15 cellular contexts compared by ENCODE assay signal in the genomic region with DNA sequence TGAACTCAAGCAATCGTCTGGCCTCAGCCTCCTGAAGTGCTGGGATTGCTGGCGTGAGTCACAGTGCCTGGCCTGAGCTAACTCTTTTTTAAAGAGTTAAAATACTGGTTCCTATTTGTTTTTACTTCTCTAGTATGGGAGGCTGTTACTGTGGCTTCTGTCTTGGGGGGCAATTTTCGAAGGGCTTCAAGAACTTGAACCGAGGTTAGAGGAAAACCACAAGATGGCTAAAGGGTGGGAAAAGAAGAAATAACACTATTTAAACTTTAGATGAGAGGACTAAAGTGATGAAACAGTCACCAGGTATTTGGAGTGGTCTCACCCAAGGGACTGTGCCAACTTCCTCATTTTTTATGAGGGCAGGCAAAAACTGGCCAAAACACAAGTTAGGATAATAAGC. TPM values are rescaled to one million over a fixed set of nuclear protein-coding genes. Genes with fewer than 3 reads are reported as not detected.
A peak's percentile ranks its signal among the peaks of the same experiment; 100 is the strongest.
DNase-seq lines count a peak whose midpoint lies in the region; ATAC-seq and TF ChIP-seq lines count a peak whose summit lies in the region.
"Had no signal": no experiment of that assay in that cellular context is flagged by ENCODE, and none has a peak within 500 bp of the region (broad histone marks: within the 10 kb centered on the region; RNA-seq: fewer than 3 reads in every experiment).

No MANE protein-coding gene starts in this region.

- H3K36me3 Mint-ChIP-seq in activated CD4-positive, alpha-beta memory T cell treated with anti-CD3 and anti-CD28 coated beads, Interleukin-2, amount 10 ng/mL, durations not matched to agents 7 days and 5 days (ENCODE audit: low read depth) = no peaks in the 10 kb centered on the region
- H3K36me3 Mint-ChIP-seq: activated naive CD8-positive, alpha-beta T cell treated with anti-CD3 and anti-CD28 coated beads, Interleukin-2, amount 10 ng/mL, durations not matched to agents 7 days and 5 days had no signal

- POLR2A ChIA-PET in PC-3 (lab: Charles Lee; ENCODE audit: unreplicated experiment) = interaction anchor here (0.5 to 0.7 kb wide), 4 partner anchors 10 to 93 kb away, joined by 3 to 6 read pairs (median 4); no protein-coding TSS in a partner anchor
- POLR2A ChIA-PET in activated CD4-positive, alpha-beta memory T cell treated with anti-CD3 and anti-CD28 coated beads, Interleukin-2, amount 10 ng/mL, durations not matched to agents 7 days and 5 days (lab: Charles Lee) = no interaction called here

- no peak for TF ChIP-seq POLR2A in upper lobe of left lung (IDR thresholded peaks at IDR 0.05)

- BruUV-seq in PC-3 (replicated peaks; lab: Mats Ljungman, UMichigan) = no TSS peak

- peak; percentile 15 for ATAC-seq in PC-3
- ATAC-seq in foreskin keratinocyte = peak; percentile 35
- ATAC-seq in upper lobe of left lung (ENCODE audit: low FRiP score in 2 of 2) = peak; percentile 35 to 83
- no peak for ATAC-seq in omental fat pad (ENCODE audit: low FRiP score)
- ATAC-seq: activated CD4-positive, CD25-positive, alpha-beta regulatory T cell treated with anti-CD3 and anti-CD28 coated beads, Interleukin-2, amount 50 U/mL, for 24 hours; pancreas had no signal

- no peaks in the 10 kb centered on the region for H3K4me1 Mint-ChIP-seq in activated CD4-positive, alpha-beta memory T cell treated with anti-CD3 and anti-CD28 coated beads, Interleukin-2, amount 10 ng/mL, durations not matched to agents 7 days and 5 days
- H3K4me1 Mint-ChIP-seq: activated naive CD8-positive, alpha-beta T cell treated with anti-CD3 and anti-CD28 coated beads, Interleukin-2, amount 10 ng/mL, durations not matched to agents 7 days and 5 days had no signal

- H3K27me3 Mint-ChIP-seq in activated CD4-positive, alpha-beta memory T cell treated with anti-CD3 and anti-CD28 coated beads, Interleukin-2, amount 10 ng/mL, durations not matched to agents 7 days and 5 days = peaks cover 19% of the 10 kb centered on the region

- DNase-seq in SIG-M5 treated with dmso at 0.1 percent for 504 hours (lab: John Stamatoyannopoulos, UW; ENCODE audit: unreplicated experiment) = peak; percentile 11
- DNase-seq in SIG-M5 (lab: John Stamatoyannopoulos, UW) = no peak
- DNase-seq in PC-3 = peak; percentile 84
- peak; percentile 76 to 89 for DNase-seq in foreskin keratinocyte
- DNase-seq in upper lobe of left lung = peak in 1 of 2 donors; percentile 71
- no peak for DNase-seq in activated CD4-positive, alpha-beta memory T cell treated with anti-CD3 and anti-CD28 coated beads, Interleukin-2, amount 10 ng/mL, durations not matched to agents 7 days and 5 days
- no peak for DNase-seq in NCI-H1105 treated with DMSO at 0.1 percent for 48 hours (lab: John Stamatoyannopoulos, UW)
- no peak for DNase-seq in omental fat pad (ENCODE audit: low spot score)
- DNase-seq: activated CD8-positive, alpha-beta memory T cell treated with anti-CD3 and anti-CD28 coated beads, Interleukin-2, amount 50 U/mL, for 4 hours; activated naive CD8-positive, alpha-beta T cell treated with anti-CD3 and anti-CD28 coated beads, Interleukin-2, amount 10 ng/mL, durations not matched to agents 7 days and 5 days; cortex of kidney; midbrain; pancreas; stimulated activated CD4-positive, alpha-beta T cell treated with anti-CD3 and anti-CD28 coated beads, Interleukin-12 subunit alpha, Interleukin-12 subunit beta, amount 100 ng/mL, for 4 hours had no signal

- H3K4me2 ChIP-seq in PC-3 (ENCODE audit: low read length) = peak overlapping the region; percentile 72

- no peak overlapping the region for H3K27ac Mint-ChIP-seq in activated CD4-positive, alpha-beta memory T cell treated with anti-CD3 and anti-CD28 coated beads, Interleukin-2, amount 10 ng/mL, durations not matched to agents 7 days and 5 days
- H3K27ac Mint-ChIP-seq: activated naive CD8-positive, alpha-beta T cell treated with anti-CD3 and anti-CD28 coated beads, Interleukin-2, amount 10 ng/mL, durations not matched to agents 7 days and 5 days had no signal

- no peak for TF ChIP-seq CTCF in PC-3 (conservative IDR thresholded peaks at IDR 0.05; ENCODE audit: low read depth, low read length)
- no peak for TF ChIP-seq CTCF in foreskin keratinocyte (conservative IDR thresholded peaks at IDR 0.05)
- no peak for TF ChIP-seq CTCF in upper lobe of left lung (IDR thresholded peaks at IDR 0.05)
- no peak for TF ChIP-seq CTCF in omental fat pad (IDR thresholded peaks at IDR 0.05)

- no peaks in the 10 kb centered on the region for H3K9me3 ChIP-seq in PC-3 (ENCODE audit: low read length)
- no peaks in the 10 kb centered on the region for H3K9me3 ChIP-seq in upper lobe of left lung
- H3K9me3 ChIP-seq: pancreas had no signal

- peak in 1 of 4 donors; percentile 72 for TF ChIP-seq EP300 in upper lobe of left lung (IDR thresholded peaks at IDR 0.05)

- no peaks in the 10 kb centered on the region for H3K27me3 ChIP-seq in PC-3 (ENCODE audit: low read length)
- no peaks in the 10 kb centered on the region for H3K27me3 ChIP-seq in foreskin keratinocyte
- no peaks in the 10 kb centered on the region for H3K27me3 ChIP-seq in upper lobe of left lung
- H3K27me3 ChIP-seq: pancreas had no signal

- 35 to 57% methylated on average over 4 of the region's 4 CpGs for WGBS in upper lobe of left lung, 2 donors

- peaks cover 78% of the 10 kb centered on the region for H3K4me1 ChIP-seq in PC-3 (ENCODE audit: insufficient read depth, low read length)
- H3K4me1 ChIP-seq in foreskin keratinocyte = peaks cover 68% of the 10 kb centered on the region
- peaks cover 0 to 10% (median 5%) of the 10 kb centered on the region in 4 donors for H3K4me1 ChIP-seq in upper lobe of left lung

- H3K27ac ChIP-seq in PC-3 (ENCODE audit: low read length) = peak overlapping the region; percentile 89
- H3K27ac ChIP-seq in foreskin keratinocyte = peak overlapping the region; percentile 86
- H3K27ac ChIP-seq in upper lobe of left lung = peak overlapping the region in 2 of 4 donors; percentile 11 to 13
- H3K27ac ChIP-seq: pancreas had no signal

- H2AFZ ChIP-seq in PC-3 (ENCODE audit: low read length) = no peak overlapping the region

- intact Hi-C loops in PC-3 (cut with micrococcal nuclease) = no loop called here

- peaks cover 88% of the 10 kb centered on the region for H3K79me2 ChIP-seq in PC-3 (ENCODE audit: low read length)

- H3K9ac ChIP-seq in PC-3 (ENCODE audit: low read length) = peak overlapping the region; percentile 43

- no peak overlapping the region for H3K4me3 Mint-ChIP-seq in activated CD4-positive, alpha-beta memory T cell treated with anti-CD3 and anti-CD28 coated beads, Interleukin-2, amount 10 ng/mL, durations not matched to agents 7 days and 5 days
- H3K4me3 Mint-ChIP-seq: activated naive CD8-positive, alpha-beta T cell treated with anti-CD3 and anti-CD28 coated beads, Interleukin-2, amount 10 ng/mL, durations not matched to agents 7 days and 5 days had no signal

- CTCF ChIA-PET in PC-3 (lab: Charles Lee) = interaction anchor here (0.6 kb wide), 1 partner anchor 83 kb away, joined by 4 read pairs; no protein-coding TSS in a partner anchor
- CTCF ChIA-PET in activated CD4-positive, alpha-beta memory T cell treated with anti-CD3 and anti-CD28 coated beads, Interleukin-2, amount 10 ng/mL, durations not matched to agents 7 days and 5 days (lab: Charles Lee) = no interaction called here

- H3F3A ChIP-seq in PC-3 (ENCODE audit: low read length, unreplicated experiment) = peaks cover 29% of the 10 kb centered on the region

- no peaks in the 10 kb centered on the region for H3K9me3 Mint-ChIP-seq in activated CD4-positive, alpha-beta memory T cell treated with anti-CD3 and anti-CD28 coated beads, Interleukin-2, amount 10 ng/mL, durations not matched to agents 7 days and 5 days
- H3K9me3 Mint-ChIP-seq: activated naive CD8-positive, alpha-beta T cell treated with anti-CD3 and anti-CD28 coated beads, Interleukin-2, amount 10 ng/mL, durations not matched to agents 7 days and 5 days had no signal

- H3K9me2 ChIP-seq in PC-3 (replicated peaks; ENCODE audit: low read length) = no peaks in the 10 kb centered on the region

- 0 out of 2 replicates have a peak overlapping the region, but pooled peaks have one; percentile 6 for H3K4me3 ChIP-seq in PC-3 (ENCODE audit: low read length)
- H3K4me3 ChIP-seq in upper lobe of left lung = no peak overlapping the region
- H3K4me3 ChIP-seq: pancreas had no signal

- no peaks in the 10 kb centered on the region for H4K20me1 ChIP-seq in PC-3 (ENCODE audit: low read length)

- H3K36me3 ChIP-seq in PC-3 (ENCODE audit: low read depth, low read length) (peaks cover 13% of the 10 kb centered on the region; the same call in 1 of the 2 replicates), upper lobe of left lung (no peaks in the 10 kb centered on the region)
- H3K36me3 ChIP-seq: pancreas had no signal

RNA-seq across cellular contexts. Expression of a gene that starts 17.8 kb away (rescaled TPM):
- total RNA-seq in PC-3 (2014; rRNA removed) = 109 and 118 TPM in 2 replicates
- total RNA-seq in foreskin keratinocyte = 147 and 157 TPM in 2 replicates
- 26.7 and 30.7 TPM in 2 replicates for polyA plus RNA-seq in foreskin keratinocyte
- total RNA-seq in upper lobe of left lung = 100 to 1,000 TPM in 1 of 6 donors, 10 to 100 TPM in 5; 32.4 to 114 (median 82.2) TPM
- total RNA-seq in activated CD4-positive, alpha-beta memory T cell treated with anti-CD3 and anti-CD28 coated beads, Interleukin-2, amount 10 ng/mL, durations not matched to agents 7 days and 5 days = under 1 TPM; 0.65 to 0.83 TPM
- 10 to 100 TPM; 24.9 to 92.4 (median 54.4) TPM for total RNA-seq in omental fat pad
- total RNA-seq: activated naive CD8-positive, alpha-beta T cell treated with anti-CD3 and anti-CD28 coated beads, Interleukin-2, amount 10 ng/mL, durations not matched to agents 7 days and 5 days had no signal

Comparison
In these comparisons a context has a peak if more than half of its experiments do, and no peak if none do; other contexts are left out.
1. DNase-seq: peak in SIG-M5 treated with dmso at 0.1 percent for 504 hours (single experiment), PC-3 (single experiment) and foreskin keratinocyte (2 of 2); none in SIG-M5 (single experiment), activated CD4-positive, alpha-beta memory T cell treated with anti-CD3 and anti-CD28 coated beads, Interleukin-2, amount 10 ng/mL, durations not matched to agents 7 days and 5 days (single experiment), NCI-H1105 treated with DMSO at 0.1 percent for 48 hours (single experiment) and omental fat pad (single experiment).
2. RNA of a gene that starts 17.8 kb away (total RNA-seq): 147 to 157 TPM in foreskin keratinocyte, 109 to 118 TPM in PC-3, 32.4 to 114 TPM in upper lobe of left lung and 24.9 to 92.4 TPM in omental fat pad; 0.65 to 0.83 TPM in activated CD4-positive, alpha-beta memory T cell treated with anti-CD3 and anti-CD28 coated beads, Interleukin-2, amount 10 ng/mL, durations not matched to agents 7 days and 5 days; every median in the first group is over 10 times any median in the second.